ENCODE assay signal across 19 cellular contexts in the genomic region with DNA sequence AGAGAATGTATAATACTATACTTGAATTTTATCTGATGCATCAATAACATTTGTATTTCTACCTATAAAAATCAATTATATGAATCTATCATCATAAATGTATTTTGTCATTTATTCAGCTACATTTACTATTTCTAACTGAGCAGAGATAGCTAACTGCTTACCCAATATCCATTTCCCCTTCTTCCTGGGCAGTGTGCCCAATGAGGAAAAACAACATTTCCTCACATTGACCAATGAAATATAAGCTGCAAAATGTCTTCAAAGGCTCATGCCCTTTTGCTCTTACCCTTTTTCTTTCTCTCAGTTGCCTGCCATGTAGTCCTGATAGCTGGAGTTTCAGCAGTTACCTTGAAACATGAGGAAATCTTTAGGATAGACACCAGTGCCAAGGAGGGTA.
"Had no signal": no experiment of that assay in that cellular context is flagged by ENCODE, and none has a peak within 500 bp of the region (broad histone marks: within the 10 kb centered on the region; RNA-seq: fewer than 3 reads in every experiment).

No MANE protein-coding gene starts in this region.

- H3K27me3 Mint-ChIP-seq: activated CD4-positive, alpha-beta T cell treated with anti-CD3 and anti-CD28 coated beads, Interleukin-2, amount 10 ng/mL, durations not matched to agents 24 days and 14 days; stimulated activated memory B cell treated with anti-CD40 and anti-IgM and Interleukin-4, amounts not matched to agents 10 μg/mL and 1 μg/mL and 100 μg/mL, for 72 hours had no signal

- H3K9me3 Mint-ChIP-seq: activated CD4-positive, alpha-beta T cell treated with anti-CD3 and anti-CD28 coated beads, Interleukin-2, amount 10 ng/mL, durations not matched to agents 24 days and 14 days; activated naive CD4-positive, alpha-beta T cell treated with anti-CD3 and anti-CD28 coated beads, Interleukin-2, amount 50 U/mL, for 24 hours had no signal

- H3K4me1 ChIP-seq: thyroid gland, uterus had no signal

- ATAC-seq: activated CD8-positive, alpha-beta T cell treated with anti-CD3 and anti-CD28 coated beads, Interleukin-2, amount 10 ng/mL, durations not matched to agents 7 days and 5 days; stimulated activated memory B cell treated with anti-CD40 and anti-IgM and Interleukin-4, amounts not matched to agents 10 μg/mL and 1 μg/mL and 100 μg/mL, for 72 hours had no signal

- H3K36me3 Mint-ChIP-seq: activated naive CD4-positive, alpha-beta T cell treated with anti-CD3 and anti-CD28 coated beads, Interleukin-2, amount 50 U/mL, for 24 hours; mesothelial cell of epicardium; stimulated activated memory B cell treated with anti-CD40 and anti-IgM and Interleukin-4, amounts not matched to agents 10 μg/mL and 1 μg/mL and 100 μg/mL, for 72 hours had no signal

- H3K27ac Mint-ChIP-seq: activated CD4-positive, alpha-beta T cell treated with anti-CD3 and anti-CD28 coated beads, Interleukin-2, amount 10 ng/mL, durations not matched to agents 24 days and 14 days; activated CD8-positive, alpha-beta T cell treated with anti-CD3 and anti-CD28 coated beads, Interleukin-2, amount 10 ng/mL, durations not matched to agents 7 days and 5 days; activated naive CD4-positive, alpha-beta T cell treated with anti-CD3 and anti-CD28 coated beads, Interleukin-2, amount 50 U/mL, for 24 hours; mesothelial cell of epicardium; stimulated activated memory B cell treated with anti-CD40 and anti-IgM and Interleukin-4, amounts not matched to agents 10 μg/mL and 1 μg/mL and 100 μg/mL, for 72 hours had no signal

- H3K4me1 Mint-ChIP-seq: activated CD4-positive, alpha-beta T cell treated with anti-CD3 and anti-CD28 coated beads, Interleukin-2, amount 10 ng/mL, durations not matched to agents 24 days and 14 days; activated naive CD4-positive, alpha-beta T cell treated with anti-CD3 and anti-CD28 coated beads, Interleukin-2, amount 50 U/mL, for 24 hours; mesothelial cell of epicardium; neural crest cell; stimulated activated memory B cell treated with anti-CD40 and anti-IgM and Interleukin-4, amounts not matched to agents 10 μg/mL and 1 μg/mL and 100 μg/mL, for 72 hours had no signal

- H3K4me3 ChIP-seq: coronary artery, esophagus muscularis mucosa, lower lobe of right lung, thyroid gland, uterus had no signal

- H3K36me3 ChIP-seq: esophagus muscularis mucosa, lower lobe of right lung, thyroid gland, uterus had no signal

- H3K27ac ChIP-seq: coronary artery, esophagus muscularis mucosa, lower lobe of right lung, thyroid gland, uterus had no signal

- H3K9me3 ChIP-seq: lower lobe of right lung, thyroid gland had no signal

- DNase-seq: activated CD4-positive, alpha-beta T cell treated with anti-CD3 and anti-CD28 coated beads, Interleukin-2, amount 10 ng/mL, durations not matched to agents 24 days and 14 days; activated CD4-positive, CD25-positive, alpha-beta regulatory T cell; activated CD8-positive, alpha-beta memory T cell treated with anti-CD3 and anti-CD28 coated beads, Interleukin-2, amount 50 U/mL, for 4 hours; activated CD8-positive, alpha-beta T cell treated with anti-CD3 and anti-CD28 coated beads, Interleukin-2, amount 10 ng/mL, durations not matched to agents 7 days and 5 days; activated effector memory CD4-positive, alpha-beta T cell treated with anti-CD3 and anti-CD28 coated beads, Interleukin-2, amount 50 U/mL, for 16 hours; activated T-cell treated with anti-CD3 and anti-CD28 coated beads, Interleukin-2, amount 50 U/mL, for 48 hours; central memory CD4-positive, alpha-beta T cell; foreskin fibroblast; lower lobe of right lung; stimulated activated CD4-positive, alpha-beta T cell treated with anti-CD3 and anti-CD28 coated beads, Interleukin-12 subunit alpha, Interleukin-12 subunit beta, amount 100 ng/mL, for 4 hours; T-helper 2 cell; thyroid gland; uterus had no signal

- H3K27me3 ChIP-seq: esophagus muscularis mucosa, thyroid gland, uterus had no signal

- H3K4me3 Mint-ChIP-seq: activated CD4-positive, alpha-beta T cell treated with anti-CD3 and anti-CD28 coated beads, Interleukin-2, amount 10 ng/mL, durations not matched to agents 24 days and 14 days; activated CD8-positive, alpha-beta T cell treated with anti-CD3 and anti-CD28 coated beads, Interleukin-2, amount 10 ng/mL, durations not matched to agents 7 days and 5 days; activated naive CD4-positive, alpha-beta T cell treated with anti-CD3 and anti-CD28 coated beads, Interleukin-2, amount 50 U/mL, for 24 hours; mesothelial cell of epicardium; neural crest cell; stimulated activated memory B cell treated with anti-CD40 and anti-IgM and Interleukin-4, amounts not matched to agents 10 μg/mL and 1 μg/mL and 100 μg/mL, for 72 hours had no signal
